ENCODE assay signal across 22 cellular contexts in the genomic region with DNA sequence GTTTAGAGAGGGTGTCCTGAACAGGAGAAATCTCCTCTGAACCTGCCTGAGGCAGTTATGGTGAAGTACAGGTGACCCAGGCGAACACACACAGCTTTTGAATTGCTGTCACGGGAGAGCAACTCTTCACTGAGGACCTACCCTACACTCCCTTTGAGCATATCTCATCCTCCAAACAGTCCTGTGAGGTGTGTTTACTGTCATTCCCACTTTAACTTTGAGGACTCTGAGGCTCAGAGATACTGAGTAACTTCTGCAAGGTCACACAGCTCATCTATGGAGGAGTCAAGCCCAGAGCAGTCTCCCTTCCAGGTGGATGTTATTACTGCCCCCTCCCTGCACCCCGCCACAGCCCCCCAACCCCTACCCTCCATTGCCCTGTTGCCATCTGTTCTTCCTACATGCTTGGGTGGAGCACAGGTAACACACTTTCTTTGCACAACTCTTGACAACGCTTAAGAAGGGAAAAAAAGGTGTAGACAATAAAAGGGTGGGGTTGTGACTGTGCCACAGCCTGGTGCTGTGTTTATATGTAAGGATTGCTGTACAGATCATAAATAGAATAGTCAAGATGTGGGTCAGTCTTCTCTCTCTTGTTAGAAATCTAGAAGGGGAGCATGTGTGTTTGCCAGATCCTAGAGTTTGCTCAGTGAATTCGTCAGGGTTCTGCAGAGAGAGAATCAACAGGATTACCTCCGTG.
"Had no signal": no experiment of that assay in that cellular context is flagged by ENCODE, and none has a peak within 500 bp of the region (broad histone marks: within the 10 kb centered on the region; RNA-seq: fewer than 3 reads in every experiment).

No MANE protein-coding gene starts in this region.

- H3K36me3 ChIP-seq: adrenal gland, Peyer's patch, SJSA1 had no signal

- DNase-seq: activated CD4-positive, alpha-beta T cell treated with anti-CD3 and anti-CD28 coated beads for 4 hours; activated CD8-positive, alpha-beta memory T cell treated with anti-CD3 and anti-CD28 coated beads, Interleukin-2, amount 50 U/mL, for 4 hours; activated CD8-positive, alpha-beta T cell treated with anti-CD3 and anti-CD28 coated beads for 36 hours; activated gamma-delta T cell treated with Interleukin-2 at 50 U/mL for 16 hours; activated naive CD4-positive, alpha-beta T cell treated with anti-CD3 and anti-CD28 coated beads, Interleukin-2, amount 50 U/mL, for 16 hours; activated naive CD8-positive, alpha-beta T cell treated with anti-CD3 and anti-CD28 coated beads, Interleukin-2, amount 10 ng/mL, durations not matched to agents 7 days and 5 days; activated T-cell treated with anti-CD3 and anti-CD28 coated beads, Interleukin-2, amount 50 U/mL, for 72 hours; anterior cingulate cortex; Karpas-422; MM.1S; NCI-H1105; NCI-H1436; NCI-H1694 treated with DMSO at 0.1 percent for 48 hours; NCI-H2029 treated with DMSO at 0.1 percent for 48 hours; NCI-H510A treated with DMSO at 0.1 percent for 48 hours; SHP77; SW 1271 had no signal

- H3K4me3 ChIP-seq: adrenal gland, Peyer's patch, SJSA1 had no signal

- H3K9me3 ChIP-seq: adrenal gland, Peyer's patch, SJSA1 had no signal

- H3K27ac ChIP-seq: adrenal gland, SJSA1 had no signal

- ATAC-seq: activated CD4-positive, CD25-positive, alpha-beta regulatory T cell treated with anti-CD3 and anti-CD28 coated beads, Interleukin-2, amount 50 U/mL, for 24 hours; activated CD8-positive, alpha-beta T cell treated with anti-CD3 and anti-CD28 coated beads for 36 hours; activated T-cell treated with anti-CD3 and anti-CD28 coated beads, Interleukin-2, amount 50 U/mL, for 72 hours; SK-N-SH treated with all-trans-retinoic acid at 6 μM for 48 hours had no signal

- H3K27me3 ChIP-seq: adrenal gland, Peyer's patch, SJSA1 had no signal
